In the genomic region with DNA sequence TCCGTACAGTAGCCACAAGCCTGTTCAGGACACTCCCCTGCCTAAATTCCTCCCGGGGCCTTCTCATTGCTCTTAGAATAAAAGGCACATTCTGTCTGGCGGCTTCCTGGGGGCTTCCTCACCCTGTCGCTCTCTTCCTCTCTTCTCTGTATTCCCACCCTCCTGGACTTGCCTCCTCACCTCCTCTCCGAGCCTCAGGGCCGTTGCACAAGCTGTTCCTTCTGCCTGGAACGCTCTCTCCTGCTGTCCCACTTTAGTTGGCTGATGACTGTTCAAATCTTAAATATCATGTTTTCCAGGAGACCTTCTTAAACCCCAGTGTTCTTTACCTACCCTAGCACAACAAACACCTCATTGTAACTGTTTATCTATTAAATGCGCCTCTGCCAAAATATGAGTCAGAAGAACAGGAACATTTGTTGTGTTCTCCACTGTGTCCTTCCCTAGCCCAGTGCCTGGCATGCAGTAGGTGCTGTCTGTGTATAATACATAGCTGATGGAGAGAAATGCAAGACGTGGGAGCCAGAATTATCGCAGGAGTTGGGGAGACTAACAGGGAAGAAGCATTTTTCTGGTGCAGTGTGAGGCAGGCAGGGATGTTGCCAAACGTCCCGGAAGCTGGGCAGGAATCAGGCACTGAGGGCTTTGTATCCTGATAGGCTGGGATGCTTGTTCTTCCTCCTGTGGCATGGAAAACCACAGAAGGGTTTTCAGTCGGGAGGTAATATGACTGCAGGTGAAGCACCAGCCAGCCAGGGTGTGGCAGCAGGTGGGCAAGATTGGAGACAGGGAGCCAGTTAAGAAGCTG, we compare ENCODE assay signal across 11 cellular contexts. TPM values are rescaled to one million over a fixed set of nuclear protein-coding genes. Genes with fewer than 3 reads are reported as not detected.
A peak's percentile ranks its signal among the peaks of the same experiment; 100 is the strongest.
DNase-seq lines count a peak whose midpoint lies in the region; ATAC-seq and TF ChIP-seq lines count a peak whose summit lies in the region.
"Had no signal": no experiment of that assay in that cellular context is flagged by ENCODE, and none has a peak within 500 bp of the region (broad histone marks: within the 10 kb centered on the region; RNA-seq: fewer than 3 reads in every experiment).

No MANE protein-coding gene starts in this region.

- H3K36me3 ChIP-seq in GM23248 (ENCODE audit: low read depth) (no peaks in the 10 kb centered on the region), RWPE2 (ENCODE audit: low read depth) (no peaks in the 10 kb centered on the region), gastrocnemius medialis (no peaks in the 10 kb centered on the region)

- no peak overlapping the region for H3K9ac ChIP-seq in GM23248

- peak overlapping the region; percentile 57 for H2AFZ ChIP-seq in GM23248

- no peak overlapping the region for H3K4me3 Mint-ChIP-seq in progenitor cell of endocrine pancreas (ENCODE audit: low read depth)
- H3K4me3 Mint-ChIP-seq: endodermal cell, memory B cell had no signal

- TF ChIP-seq POLR2A in gastrocnemius medialis (IDR thresholded peaks at IDR 0.05), result peak in 1 of 2 donors; percentile 59

- peaks cover 6% of the 10 kb centered on the region for H3K27me3 Mint-ChIP-seq in progenitor cell of endocrine pancreas

- no peak for TF ChIP-seq CTCF in RWPE2 (IDR thresholded peaks at IDR 0.05; ENCODE audit: poor library complexity, severe bottlenecking)
- no peak for TF ChIP-seq CTCF in fibroblast of pulmonary artery (IDR thresholded peaks at IDR 0.05; ENCODE audit: low read length, missing control alignments)
- TF ChIP-seq CTCF in gastrocnemius medialis (IDR thresholded peaks at IDR 0.05 in 4 of 5, conservative IDR thresholded peaks at IDR 0.05 in 1 of 5), result no peak
- no peak for TF ChIP-seq CTCF in progenitor cell of endocrine pancreas (IDR thresholded peaks at IDR 0.05; ENCODE audit: unreplicated experiment)

- no peaks in the 10 kb centered on the region for H3K9me2 ChIP-seq in GM23248 (ENCODE audit: insufficient read depth)

- H4K20me1 ChIP-seq in GM23248 (ENCODE audit: insufficient read depth), result no peaks in the 10 kb centered on the region

- no peak overlapping the region for H3K27ac Mint-ChIP-seq in progenitor cell of endocrine pancreas
- H3K27ac Mint-ChIP-seq: endodermal cell, memory B cell had no signal

- ATAC-seq in RWPE2 (ENCODE audit: low read depth) (peak; percentile 75), gastrocnemius medialis (peak; percentile 32 to 70), GM18520 (IDR thresholded peaks at IDR 0.05; ENCODE audit: unreplicated experiment) (no peak)

- H3K27me3 ChIP-seq in GM23248 (replicated peaks; ENCODE audit: insufficient read depth) (no peaks in the 10 kb centered on the region), RWPE2 (ENCODE audit: insufficient read depth, poor library complexity, severe bottlenecking) (no peaks in the 10 kb centered on the region), gastrocnemius medialis (no peaks in the 10 kb centered on the region)

- H3K4me1 ChIP-seq in GM23248 (ENCODE audit: insufficient read depth) (peaks cover 18% of the 10 kb centered on the region), RWPE2 (ENCODE audit: insufficient read depth, poor library complexity, severe bottlenecking) (no peaks in the 10 kb centered on the region), gastrocnemius medialis (peaks cover 53 to 54% of the 10 kb centered on the region in 2 donors)

- no peaks in the 10 kb centered on the region for H3K9me3 Mint-ChIP-seq in progenitor cell of endocrine pancreas (ENCODE audit: low read depth)
- H3K9me3 Mint-ChIP-seq: memory B cell had no signal

- no peaks in the 10 kb centered on the region for H3K9me3 ChIP-seq in GM23248 (ENCODE audit: low read depth)
- H3K9me3 ChIP-seq in RWPE2 (ENCODE audit: severe bottlenecking), result no peaks in the 10 kb centered on the region
- H3K9me3 ChIP-seq in gastrocnemius medialis, result no peaks in the 10 kb centered on the region

- H3K4me3 ChIP-seq in GM23248, result no peak overlapping the region
- H3K4me3 ChIP-seq in RWPE2 (ENCODE audit: severe bottlenecking), result no peak overlapping the region
- H3K4me3 ChIP-seq in fibroblast of pulmonary artery (replicated peaks; ENCODE audit: low read depth, low read length), result no peak overlapping the region
- peak overlapping the region in 3 of 4 donors; percentile 35 to 43 (median 40) for H3K4me3 ChIP-seq in gastrocnemius medialis

- intact Hi-C loops in gastrocnemius medialis (cut with DNase I; ENCODE audit: low total_unique reads), result no loop called here

- in situ Hi-C loops in GM23248 (cut with MboI), result no loop called here
- in situ Hi-C loops in gastrocnemius medialis (cut with MboI; ENCODE audit: low sequenced_read_pairs in 4 of 4), result loop anchor here in 2 of 4 donors (10.0 to 25.0 kb wide), 2 partner anchors 85 to 87 kb away; no protein-coding TSS in a partner anchor

- peaks cover 5% of the 10 kb centered on the region for H3K4me1 Mint-ChIP-seq in progenitor cell of endocrine pancreas (ENCODE audit: low read depth)

- H3K79me2 ChIP-seq in GM23248 (ENCODE audit: insufficient read depth), result no peaks in the 10 kb centered on the region

- H3F3A ChIP-seq in GM23248 (ENCODE audit: insufficient read depth), result peaks cover 13% of the 10 kb centered on the region

- WGBS in GM23248 (ENCODE audit: low coverage in 1 of 2, low lambda C conversion rate in 2 of 2, missing lambda C conversion rate in 2 of 2), 2 experiments, result 41 to 42% methylated on average over 13 of the region's 13 CpGs

- peaks cover 1% of the 10 kb centered on the region for H3K36me3 Mint-ChIP-seq in progenitor cell of endocrine pancreas (ENCODE audit: insufficient read depth)
- H3K36me3 Mint-ChIP-seq: memory B cell had no signal

- peak; percentile 71 for DNase-seq in GM23248
- no peak for DNase-seq in RWPE2 (ENCODE audit: low spot score)
- peak; percentile 86 for DNase-seq in fibroblast of pulmonary artery (ENCODE audit: low read depth)
- peak; percentile 74 to 79 for DNase-seq in gastrocnemius medialis
- no peak for DNase-seq in progenitor cell of endocrine pancreas (ENCODE audit: low spot score, unreplicated experiment)
- DNase-seq in AG08396 (ENCODE audit: low spot score), result no peak
- no peak for DNase-seq in activated CD4-positive, CD25-positive, alpha-beta regulatory T cell treated with anti-CD3 and anti-CD28 coated beads, Interleukin-2, amount 50 U/mL, for 72 hours
- DNase-seq: endodermal cell, NCI-H1092 had no signal

- no peak overlapping the region for H3K4me2 ChIP-seq in GM23248 (ENCODE audit: unreplicated experiment)

- no peak overlapping the region for H3K27ac ChIP-seq in GM23248
- H3K27ac ChIP-seq in RWPE2 (ENCODE audit: poor library complexity, severe bottlenecking), result peak overlapping the region; percentile 11
- peak overlapping the region; percentile 82 to 96 (median 91) for H3K27ac ChIP-seq in gastrocnemius medialis

RNA-seq across cellular contexts. Expression of a gene that starts 24.1 kb away (rescaled TPM):
- 57.3 and 61.5 TPM in 2 replicates for total RNA-seq in GM23248 (2014; rRNA removed; shearing (Covaris generic))
- polyA plus RNA-seq in GM23248 (2016; fragmentation: Nextera tagmentation; extraction: Ambion mirVana), result 91.9 and 95.2 TPM in 2 replicates
- total RNA-seq in gastrocnemius medialis (100 to 1,000 TPM in 3 of 4 donors, 10 to 100 TPM in 1; 88.2 to 174 (median 146) TPM), progenitor cell of endocrine pancreas (142 and 145 TPM in 2 replicates)

RNA-seq across cellular contexts. Expression of a gene that starts 44.2 kb away (rescaled TPM):
- 160 and 224 TPM in 2 replicates for total RNA-seq in GM23248 (2014; rRNA removed; shearing (Covaris generic))
- 34.8 and 35.8 TPM in 2 replicates for polyA plus RNA-seq in GM23248 (2016; fragmentation: Nextera tagmentation; extraction: Ambion mirVana)
- total RNA-seq in gastrocnemius medialis, result 100 to 1,000 TPM; 376 to 967 (median 474) TPM
- total RNA-seq in progenitor cell of endocrine pancreas, result 98.0 and 109 TPM in 2 replicates

RNA-seq across cellular contexts. Expression of a gene that starts 50.9 kb away (rescaled TPM):
- total RNA-seq in GM23248 (2014; rRNA removed; shearing (Covaris generic)), result 101 and 112 TPM in 2 replicates
- 134 and 135 TPM in 2 replicates for polyA plus RNA-seq in GM23248 (2016; fragmentation: Nextera tagmentation; extraction: Ambion mirVana)
- 10 to 100 TPM; 57.5 to 72.4 (median 63.5) TPM for total RNA-seq in gastrocnemius medialis
- 61.0 and 63.6 TPM in 2 replicates for total RNA-seq in progenitor cell of endocrine pancreas

Comparison
In these comparisons a context has a peak if more than half of its experiments do, and no peak if none do; other contexts are left out.
1. DNase-seq: peak in GM23248 (single experiment), fibroblast of pulmonary artery (single experiment) and gastrocnemius medialis (2 of 2); none in RWPE2 (single experiment), progenitor cell of endocrine pancreas (single experiment), AG08396 (single experiment) and activated CD4-positive, CD25-positive, alpha-beta regulatory T cell treated with anti-CD3 and anti-CD28 coated beads, Interleukin-2, amount 50 U/mL, for 72 hours (single experiment).
2. H3K4me3 ChIP-seq: peak in gastrocnemius medialis (3 of 4); none in GM23248 (single experiment), RWPE2 (single experiment) and fibroblast of pulmonary artery (single experiment).